Comparison of ENCODE assay signal across 1 cellular context in genomic region chr10:120970595-120971529, GRCh38.
TF ChIP-seq lines count a peak whose summit lies in the region.

No MANE protein-coding gene starts in this region.

TF ChIP-seq in HepG2, 621 proteins besides CTCF, POLR2A, EP300 and RAD21 (continued from another document):
- TF ChIP-seq HOMEZ (CRISPR knock-in tag; IDR thresholded peaks at IDR 0.05; ENCODE audit: low read depth) (no peak), FUBP1 (CRISPR knock-in tag; IDR thresholded peaks at IDR 0.05; ENCODE audit: borderline replicate concordance) (no peak), ZNF160 (CRISPR knock-in tag; IDR thresholded peaks at IDR 0.05) (no peak), HOXA5 (CRISPR knock-in tag; IDR thresholded peaks at IDR 0.05) (no peak)
